27 cellular contexts compared by ENCODE assay signal in the genomic region with DNA sequence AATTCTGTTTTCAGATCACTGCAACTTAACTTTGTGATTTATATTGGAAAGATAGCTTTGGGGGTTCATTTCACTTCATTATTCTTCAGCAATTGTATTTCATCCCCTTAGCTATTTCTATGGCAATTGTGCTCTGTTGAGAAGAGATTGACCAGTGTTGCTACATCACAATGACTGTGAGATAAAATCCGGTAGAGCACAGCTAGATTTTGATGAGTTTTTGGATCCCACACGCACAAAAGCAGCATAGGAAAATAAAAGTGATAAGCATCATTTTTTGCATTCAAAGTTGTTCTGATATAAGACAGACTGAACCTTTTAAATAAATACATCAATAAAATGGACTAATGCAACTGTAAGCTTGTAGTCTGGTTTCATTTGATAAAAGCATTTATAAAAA.
DNase-seq lines count a peak whose midpoint lies in the region; ATAC-seq and TF ChIP-seq lines count a peak whose summit lies in the region.
"Had no signal": no experiment of that assay in that cellular context is flagged by ENCODE, and none has a peak within 500 bp of the region (broad histone marks: within the 10 kb centered on the region; RNA-seq: fewer than 3 reads in every experiment).

No MANE protein-coding gene starts in this region.

- no peak overlapping the region for H3K4me2 ChIP-seq in SK-N-SH
- H3K4me2 ChIP-seq: A549; BLaER1; BLaER1 treated with 17β-estradiol and CSF1 and Interleukin-3, amounts not matched to agents 10 nM and 100 nM had no signal

- no peaks in the 10 kb centered on the region for H3K27me3 ChIP-seq in SK-N-SH (ENCODE audit: insufficient read depth)
- H3K27me3 ChIP-seq: BE2C, BLaER1 had no signal

- no peak for TF ChIP-seq CTCF in SK-N-SH (IDR thresholded peaks at IDR 0.05)

- H4K20me1 ChIP-seq in SK-N-SH (ENCODE audit: insufficient read depth) = no peaks in the 10 kb centered on the region
- H4K20me1 ChIP-seq: BLaER1; BLaER1 treated with 17β-estradiol and CSF1 and Interleukin-3, amounts not matched to agents 10 nM and 100 nM had no signal

- peaks cover 0 to 13% of the 10 kb centered on the region in 2 experiments; a peak in 2 of 4 replicates for H3K4me1 ChIP-seq in SK-N-SH (ENCODE audit: control insufficient read depth in 1 of 2, insufficient read depth in 2 of 2, low read depth in 1 of 2, low read length in 1 of 2)
- H3K4me1 ChIP-seq: A549, Caco-2 had no signal

- no peak for ATAC-seq in SK-N-SH treated with all-trans-retinoic acid at 6 μM for 48 hours
- ATAC-seq: A549; CD8-positive, alpha-beta T cell had no signal

- no peak overlapping the region for H2AFZ ChIP-seq in SK-N-SH (ENCODE audit: low read depth)

- 10% methylated on average over 2 of the region's 2 CpGs for WGBS in SK-N-SH (ENCODE audit: low lambda C conversion rate)

- H3K79me2 ChIP-seq in SK-N-SH (ENCODE audit: insufficient read depth) = no peaks in the 10 kb centered on the region

- H3K9me3 ChIP-seq in SK-N-SH = no peaks in the 10 kb centered on the region
- H3K9me3 ChIP-seq: BE2C, Caco-2 had no signal

- H3K36me3 ChIP-seq in SK-N-SH (replicated peaks in 1 of 2; ENCODE audit: control insufficient read depth in 1 of 2, insufficient read depth in 2 of 2, low read length in 1 of 2) = no peaks in the 10 kb centered on the region
- H3K36me3 ChIP-seq: BE2C; BLaER1; BLaER1 treated with 17β-estradiol and CSF1 and Interleukin-3, amounts not matched to agents 10 nM and 100 nM had no signal

- DNase-seq in SK-N-SH = peak; percentile 16
- DNase-seq: 8988T; ACHN; AML-193; BE2C; C1 segment of cervical spinal cord; Caco-2; Calu3; CD4-positive, alpha-beta memory T cell; CD4-positive, alpha-beta T cell; CD4-positive, CD25-positive, alpha-beta regulatory T cell; CD8-positive, alpha-beta memory T cell; CD8-positive, alpha-beta T cell; COR-L47; DMS 273 treated with DMSO at 0.1 percent for 48 hours; DMS153; DMS53; DMS79; DMS79 treated with DMSO at 0.1 percent for 48 hours; DND-41; EL had no signal

- no peaks in the 10 kb centered on the region for H3K9me2 ChIP-seq in SK-N-SH

- no peak overlapping the region for H3K9ac ChIP-seq in SK-N-SH
- H3K9ac ChIP-seq: BLaER1; BLaER1 treated with 17β-estradiol and CSF1 and Interleukin-3, amounts not matched to agents 10 nM and 100 nM had no signal

- POLR2A ChIA-PET in SK-N-SH (lab: Yijun Ruan, JAX) = no interaction called here

- H3K4me3 ChIP-seq in SK-N-SH (ENCODE audit: low read depth in 2 of 2, low read length in 1 of 2) = no peak overlapping the region
- H3K4me3 ChIP-seq: A549; BLaER1; BLaER1 treated with 17β-estradiol and CSF1 and Interleukin-3, amounts not matched to agents 10 nM and 100 nM had no signal

- CTCF ChIA-PET in SK-N-SH (lab: Yijun Ruan, JAX) = interaction anchor here (0.8 to 1.5 kb wide), 2 partner anchors 9 to 15 kb away, joined by 3 read pairs; no protein-coding TSS in a partner anchor

- peak overlapping the region in 1 of 2 experiments; percentile 76; a peak in 2 of 4 replicates for H3K27ac ChIP-seq in SK-N-SH (ENCODE audit: low read depth in 2 of 2, low read length in 1 of 2)
- H3K27ac ChIP-seq: 22Rv1; A549; BLaER1; BLaER1 treated with 17β-estradiol and CSF1 and Interleukin-3, amounts not matched to agents 10 nM and 100 nM; C4-2B had no signal

- H3F3A ChIP-seq in SK-N-SH (replicated peaks; ENCODE audit: insufficient read depth) = no peaks in the 10 kb centered on the region

- no peak for TF ChIP-seq EP300 in SK-N-SH (IDR thresholded peaks at IDR 0.05; ENCODE audit: borderline replicate concordance in 1 of 2, low read depth in 1 of 2, low read length in 1 of 2)

- no peak for TF ChIP-seq RAD21 in SK-N-SH (IDR thresholded peaks at IDR 0.05; ENCODE audit: low read length)

TF ChIP-seq in SK-N-SH, 30 proteins besides CTCF, POLR2A, EP300 and RAD21:
- TF ChIP-seq FOSL2 (IDR thresholded peaks at IDR 0.05; ENCODE audit: borderline replicate concordance, low read depth) = no peak
- TF ChIP-seq GATA2 (CRISPR knock-in tag; IDR thresholded peaks at IDR 0.05) = peak; percentile 67

TF ChIP-seq in SK-N-SH treated with all-trans-retinoic acid at 6 μM for 48 hours, 23 proteins besides CTCF, POLR2A, EP300 and RAD21:
- TF ChIP-seq GLIS3 (CRISPR knock-in tag; IDR thresholded peaks at IDR 0.05) = no peak
- TF ChIP-seq BACH2 (CRISPR knock-in tag; IDR thresholded peaks at IDR 0.05; ENCODE audit: borderline replicate concordance) = no peak
- no peak for TF ChIP-seq TOX (CRISPR knock-in tag; IDR thresholded peaks at IDR 0.05; ENCODE audit: borderline replicate concordance)
- TF ChIP-seq TCF4 (CRISPR knock-in tag; IDR thresholded peaks at IDR 0.05; ENCODE audit: borderline replicate concordance) = no peak
- TF ChIP-seq, protein P1, sequence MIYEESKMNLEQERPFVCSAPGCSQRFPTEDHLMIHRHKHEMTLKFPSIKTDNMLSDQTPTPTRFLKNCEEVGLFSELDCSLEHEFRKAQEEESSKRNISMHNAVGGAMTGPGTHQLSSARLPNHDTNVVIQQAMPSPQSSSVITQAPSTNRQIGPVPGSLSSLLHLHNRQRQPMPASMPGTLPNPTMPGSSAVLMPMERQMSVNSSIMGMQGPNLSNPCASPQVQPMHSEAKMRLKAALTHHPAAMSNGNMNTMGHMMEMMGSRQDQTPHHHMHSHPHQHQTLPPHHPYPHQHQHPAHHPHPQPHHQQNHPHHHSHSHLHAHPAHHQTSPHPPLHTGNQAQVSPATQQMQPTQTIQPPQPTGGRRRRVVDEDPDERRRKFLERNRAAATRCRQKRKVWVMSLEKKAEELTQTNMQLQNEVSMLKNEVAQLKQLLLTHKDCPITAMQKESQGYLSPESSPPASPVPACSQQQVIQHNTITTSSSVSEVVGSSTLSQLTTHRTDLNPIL (CRISPR knock-in tag; IDR thresholded peaks at IDR 0.05; ENCODE audit: low read depth) = no peak
- no peak for TF ChIP-seq ZNF8 (CRISPR knock-in tag; IDR thresholded peaks at IDR 0.05)
- TF ChIP-seq RARB (CRISPR knock-in tag; IDR thresholded peaks at IDR 0.05) = no peak
- TF ChIP-seq ARNTL (CRISPR knock-in tag; IDR thresholded peaks at IDR 0.05; ENCODE audit: borderline replicate concordance, low read depth) = no peak
- TF ChIP-seq ZNF70 (CRISPR knock-in tag; IDR thresholded peaks at IDR 0.05) = no peak
- TF ChIP-seq OSR1 (CRISPR knock-in tag; IDR thresholded peaks at IDR 0.05) = no peak
- TF ChIP-seq, protein P2, sequence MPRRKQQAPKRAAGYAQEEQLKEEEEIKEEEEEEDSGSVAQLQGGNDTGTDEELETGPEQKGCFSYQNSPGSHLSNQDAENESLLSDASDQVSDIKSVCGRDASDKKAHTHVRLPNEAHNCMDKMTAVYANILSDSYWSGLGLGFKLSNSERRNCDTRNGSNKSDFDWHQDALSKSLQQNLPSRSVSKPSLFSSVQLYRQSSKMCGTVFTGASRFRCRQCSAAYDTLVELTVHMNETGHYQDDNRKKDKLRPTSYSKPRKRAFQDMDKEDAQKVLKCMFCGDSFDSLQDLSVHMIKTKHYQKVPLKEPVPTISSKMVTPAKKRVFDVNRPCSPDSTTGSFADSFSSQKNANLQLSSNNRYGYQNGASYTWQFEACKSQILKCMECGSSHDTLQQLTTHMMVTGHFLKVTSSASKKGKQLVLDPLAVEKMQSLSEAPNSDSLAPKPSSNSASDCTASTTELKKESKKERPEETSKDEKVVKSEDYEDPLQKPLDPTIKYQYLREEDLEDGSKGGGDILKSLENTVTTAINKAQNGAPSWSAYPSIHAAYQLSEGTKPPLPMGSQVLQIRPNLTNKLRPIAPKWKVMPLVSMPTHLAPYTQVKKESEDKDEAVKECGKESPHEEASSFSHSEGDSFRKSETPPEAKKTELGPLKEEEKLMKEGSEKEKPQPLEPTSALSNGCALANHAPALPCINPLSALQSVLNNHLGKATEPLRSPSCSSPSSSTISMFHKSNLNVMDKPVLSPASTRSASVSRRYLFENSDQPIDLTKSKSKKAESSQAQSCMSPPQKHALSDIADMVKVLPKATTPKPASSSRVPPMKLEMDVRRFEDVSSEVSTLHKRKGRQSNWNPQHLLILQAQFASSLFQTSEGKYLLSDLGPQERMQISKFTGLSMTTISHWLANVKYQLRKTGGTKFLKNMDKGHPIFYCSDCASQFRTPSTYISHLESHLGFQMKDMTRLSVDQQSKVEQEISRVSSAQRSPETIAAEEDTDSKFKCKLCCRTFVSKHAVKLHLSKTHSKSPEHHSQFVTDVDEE (CRISPR knock-in tag; IDR thresholded peaks at IDR 0.05) = no peak
- TF ChIP-seq, protein P3, sequence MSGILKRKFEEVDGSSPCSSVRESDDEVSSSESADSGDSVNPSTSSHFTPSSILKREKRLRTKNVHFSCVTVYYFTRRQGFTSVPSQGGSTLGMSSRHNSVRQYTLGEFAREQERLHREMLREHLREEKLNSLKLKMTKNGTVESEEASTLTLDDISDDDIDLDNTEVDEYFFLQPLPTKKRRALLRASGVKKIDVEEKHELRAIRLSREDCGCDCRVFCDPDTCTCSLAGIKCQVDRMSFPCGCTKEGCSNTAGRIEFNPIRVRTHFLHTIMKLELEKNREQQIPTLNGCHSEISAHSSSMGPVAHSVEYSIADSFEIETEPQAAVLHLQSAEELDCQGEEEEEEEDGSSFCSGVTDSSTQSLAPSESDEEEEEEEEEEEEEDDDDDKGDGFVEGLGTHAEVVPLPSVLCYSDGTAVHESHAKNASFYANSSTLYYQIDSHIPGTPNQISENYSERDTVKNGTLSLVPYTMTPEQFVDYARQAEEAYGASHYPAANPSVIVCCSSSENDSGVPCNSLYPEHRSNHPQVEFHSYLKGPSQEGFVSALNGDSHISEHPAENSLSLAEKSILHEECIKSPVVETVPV (CRISPR knock-in tag; IDR thresholded peaks at IDR 0.05) = no peak
- no peak for TF ChIP-seq ISL1 (CRISPR knock-in tag; IDR thresholded peaks at IDR 0.05)
- TF ChIP-seq CSDC2 (CRISPR knock-in tag; IDR thresholded peaks at IDR 0.05) = no peak
- TF ChIP-seq, protein P4, sequence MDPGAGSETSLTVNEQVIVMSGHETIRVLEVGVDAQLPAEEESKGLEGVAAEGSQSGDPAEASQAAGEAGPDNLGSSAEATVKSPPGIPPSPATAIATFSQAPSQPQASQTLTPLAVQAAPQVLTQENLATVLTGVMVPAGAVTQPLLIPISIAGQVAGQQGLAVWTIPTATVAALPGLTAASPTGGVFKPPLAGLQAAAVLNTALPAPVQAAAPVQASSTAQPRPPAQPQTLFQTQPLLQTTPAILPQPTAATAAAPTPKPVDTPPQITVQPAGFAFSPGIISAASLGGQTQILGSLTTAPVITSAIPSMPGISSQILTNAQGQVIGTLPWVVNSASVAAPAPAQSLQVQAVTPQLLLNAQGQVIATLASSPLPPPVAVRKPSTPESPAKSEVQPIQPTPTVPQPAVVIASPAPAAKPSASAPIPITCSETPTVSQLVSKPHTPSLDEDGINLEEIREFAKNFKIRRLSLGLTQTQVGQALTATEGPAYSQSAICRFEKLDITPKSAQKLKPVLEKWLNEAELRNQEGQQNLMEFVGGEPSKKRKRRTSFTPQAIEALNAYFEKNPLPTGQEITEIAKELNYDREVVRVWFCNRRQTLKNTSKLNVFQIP (CRISPR knock-in tag; IDR thresholded peaks at IDR 0.05; ENCODE audit: borderline replicate concordance, low read depth) = no peak
- no peak for TF ChIP-seq SNAI2 (CRISPR knock-in tag; IDR thresholded peaks at IDR 0.05)
